8 cellular contexts compared by ENCODE assay signal in the genomic region with DNA sequence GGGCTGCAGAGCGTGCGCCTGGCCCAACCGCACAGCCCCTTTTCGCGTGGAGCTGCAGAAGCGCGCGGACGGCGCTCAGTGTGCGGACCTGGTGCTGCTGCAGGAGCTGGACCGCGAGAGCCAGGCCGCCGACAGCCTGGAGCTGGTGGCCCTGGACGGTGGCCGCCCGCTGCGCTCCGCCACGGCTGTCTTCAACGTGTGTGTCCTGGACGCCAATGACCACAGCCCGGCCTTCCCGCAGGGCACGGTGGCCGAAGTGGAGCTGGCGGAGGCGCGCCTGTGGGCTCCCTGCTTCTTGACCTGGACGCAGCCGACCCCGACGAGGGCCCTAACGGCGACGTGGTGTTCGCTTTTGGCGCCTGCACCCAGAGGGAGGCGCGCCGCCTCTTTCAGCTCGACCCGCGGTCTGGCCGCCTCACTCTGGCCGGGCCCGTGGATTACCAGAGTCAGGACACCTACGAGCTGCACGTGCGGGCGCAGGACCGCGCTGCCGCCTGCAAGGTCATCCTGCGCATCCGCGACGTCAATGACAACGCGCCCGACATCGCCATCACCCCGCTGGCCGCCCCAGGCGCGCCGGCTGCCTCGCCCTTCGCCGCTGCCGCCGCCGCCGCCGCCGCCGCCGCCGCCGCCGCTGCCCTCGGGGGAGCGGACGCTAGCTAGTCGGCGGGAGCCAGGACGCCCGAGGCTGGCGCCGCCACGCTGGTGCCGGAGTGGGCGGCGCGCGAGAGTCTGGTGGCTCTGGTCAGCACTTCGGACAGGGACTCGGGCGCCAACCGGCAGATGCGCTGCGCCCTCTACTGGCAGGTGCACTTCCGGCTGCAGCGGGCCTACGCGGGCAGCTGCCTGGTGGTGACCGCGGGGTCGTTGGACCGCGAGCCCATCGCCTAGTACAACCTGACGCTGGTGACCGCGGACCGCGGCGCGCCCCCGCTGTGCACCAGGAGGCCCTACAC.
DNase-seq lines count a peak whose midpoint lies in the region; ATAC-seq and TF ChIP-seq lines count a peak whose summit lies in the region.

No MANE protein-coding gene starts in this region.

- peak; percentile 31 to 57 for ATAC-seq in natural killer cell treated with Interleukin-12 subunit alpha and Interleukin-12 subunit beta and Interleukin-15 and Interleukin-18, amount 100 ng/mL, for 72 hours
- no peak for ATAC-seq in GM19467 (IDR thresholded peaks at IDR 0.05; ENCODE audit: unreplicated experiment)

- no peak overlapping the region for H3K27ac ChIP-seq in C4-2B
- H3K27ac ChIP-seq in CD4-positive, alpha-beta memory T cell (ENCODE audit: low read depth, low read length) = no peak overlapping the region
- H3K27ac ChIP-seq in SJCRH30 = no peak overlapping the region

- H3K4me1 ChIP-seq in CD4-positive, alpha-beta memory T cell (ENCODE audit: insufficient read depth, low read length) = no peaks in the 10 kb centered on the region
- H3K4me1 ChIP-seq in SJCRH30 = peaks cover 15% of the 10 kb centered on the region; the same call in 1 of the 2 replicates

- TF ChIP-seq CTCF in C4-2B (conservative IDR thresholded peaks at IDR 0.05) (peak; percentile 75), fibroblast of mammary gland (conservative IDR thresholded peaks at IDR 0.05; ENCODE audit: control insufficient read depth, insufficient read depth, low read depth, low read length) (peak; percentile 34)

- no peaks in the 10 kb centered on the region for H3K36me3 Mint-ChIP-seq in natural killer cell treated with Interleukin-12 subunit alpha and Interleukin-12 subunit beta and Interleukin-15 and Interleukin-18, amount 100 ng/mL, for 72 hours
- H3K36me3 Mint-ChIP-seq in CD4-positive, alpha-beta memory T cell = no peaks in the 10 kb centered on the region

- CTCF ChIA-PET in CD4-positive, alpha-beta memory T cell (lab: Charles Lee; ENCODE audit: partially characterized antibody) = no interaction called here

- no peaks in the 10 kb centered on the region for H3K36me3 ChIP-seq in MG63
- no peaks in the 10 kb centered on the region for H3K36me3 ChIP-seq in CD4-positive, alpha-beta memory T cell (ENCODE audit: insufficient read depth, low read length)
- H3K36me3 ChIP-seq in SJCRH30 = no peaks in the 10 kb centered on the region

- peaks cover 16% of the 10 kb centered on the region in 2 donors for H3K27me3 Mint-ChIP-seq in natural killer cell treated with Interleukin-12 subunit alpha and Interleukin-12 subunit beta and Interleukin-15 and Interleukin-18, amount 100 ng/mL, for 72 hours
- H3K27me3 Mint-ChIP-seq in CD4-positive, alpha-beta memory T cell = peaks cover 3 to 10% of the 10 kb centered on the region in 2 donors

- DNase-seq in MG63 (peak; percentile 10), fibroblast of mammary gland (ENCODE audit: low read depth) (peak; percentile 19), NCI-H1436 (lab: John Stamatoyannopoulos, UW) (no peak), SJCRH30 (no peak)
- no peak for DNase-seq in natural killer cell treated with Interleukin-12 subunit alpha and Interleukin-12 subunit beta and Interleukin-15 and Interleukin-18, amount 100 ng/mL, for 72 hours (ENCODE audit: low spot score)
- DNase-seq in CD4-positive, alpha-beta memory T cell = no peak

- H3K9me3 ChIP-seq in MG63 = no peaks in the 10 kb centered on the region
- H3K9me3 ChIP-seq in CD4-positive, alpha-beta memory T cell (ENCODE audit: control insufficient read depth in 1 of 2, low read length in 2 of 2) = no peaks in the 10 kb centered on the region
- H3K9me3 ChIP-seq in SJCRH30 (replicated peaks) = no peaks in the 10 kb centered on the region

- H3K4me3 ChIP-seq in MG63 (no peak overlapping the region), fibroblast of mammary gland (ENCODE audit: control insufficient read depth, low read depth, low read length) (no peak overlapping the region), SJCRH30 (no peak overlapping the region)
- H3K4me3 ChIP-seq in CD4-positive, alpha-beta memory T cell (ENCODE audit: low read length in 2 of 2) = no peak overlapping the region

- peaks cover 3% of the 10 kb centered on the region for H3K9me3 Mint-ChIP-seq in natural killer cell treated with Interleukin-12 subunit alpha and Interleukin-12 subunit beta and Interleukin-15 and Interleukin-18, amount 100 ng/mL, for 72 hours
- H3K9me3 Mint-ChIP-seq in CD4-positive, alpha-beta memory T cell = peaks cover 0 to 6% (median 2%) of the 10 kb centered on the region in 8 donors

- no peaks in the 10 kb centered on the region for H3K4me1 Mint-ChIP-seq in natural killer cell treated with Interleukin-12 subunit alpha and Interleukin-12 subunit beta and Interleukin-15 and Interleukin-18, amount 100 ng/mL, for 72 hours (ENCODE audit: low read depth in 2 of 2)
- peaks cover 0 to 7% (median 0%) of the 10 kb centered on the region in 4 donors for H3K4me1 Mint-ChIP-seq in CD4-positive, alpha-beta memory T cell

- no peak overlapping the region for H3K4me3 Mint-ChIP-seq in natural killer cell treated with Interleukin-12 subunit alpha and Interleukin-12 subunit beta and Interleukin-15 and Interleukin-18, amount 100 ng/mL, for 72 hours
- no peak overlapping the region for H3K4me3 Mint-ChIP-seq in CD4-positive, alpha-beta memory T cell

- POLR2A ChIA-PET in CD4-positive, alpha-beta memory T cell (lab: Charles Lee; ENCODE audit: partially characterized antibody) = no interaction called here

- H3K27me3 ChIP-seq in MG63 (peaks cover 9% of the 10 kb centered on the region), SJCRH30 (no peaks in the 10 kb centered on the region)
- no peaks in the 10 kb centered on the region for H3K27me3 ChIP-seq in CD4-positive, alpha-beta memory T cell (ENCODE audit: insufficient read depth, low read length)

- no peak overlapping the region for H3K27ac Mint-ChIP-seq in natural killer cell treated with Interleukin-12 subunit alpha and Interleukin-12 subunit beta and Interleukin-15 and Interleukin-18, amount 100 ng/mL, for 72 hours
- H3K27ac Mint-ChIP-seq in CD4-positive, alpha-beta memory T cell = no peak overlapping the region

- intact Hi-C loops in CD4-positive, alpha-beta memory T cell (cut with micrococcal nuclease) = no loop called here

Comparison
In these comparisons a context has a peak if more than half of its experiments do, and no peak if none do; other contexts are left out.
1. DNase-seq: peak in MG63 (single experiment) and fibroblast of mammary gland (single experiment); none in natural killer cell treated with Interleukin-12 subunit alpha and Interleukin-12 subunit beta and Interleukin-15 and Interleukin-18, amount 100 ng/mL, for 72 hours (single experiment), NCI-H1436 (single experiment), CD4-positive, alpha-beta memory T cell (0 of 5) and SJCRH30 (0 of 2).